In the genomic region with DNA sequence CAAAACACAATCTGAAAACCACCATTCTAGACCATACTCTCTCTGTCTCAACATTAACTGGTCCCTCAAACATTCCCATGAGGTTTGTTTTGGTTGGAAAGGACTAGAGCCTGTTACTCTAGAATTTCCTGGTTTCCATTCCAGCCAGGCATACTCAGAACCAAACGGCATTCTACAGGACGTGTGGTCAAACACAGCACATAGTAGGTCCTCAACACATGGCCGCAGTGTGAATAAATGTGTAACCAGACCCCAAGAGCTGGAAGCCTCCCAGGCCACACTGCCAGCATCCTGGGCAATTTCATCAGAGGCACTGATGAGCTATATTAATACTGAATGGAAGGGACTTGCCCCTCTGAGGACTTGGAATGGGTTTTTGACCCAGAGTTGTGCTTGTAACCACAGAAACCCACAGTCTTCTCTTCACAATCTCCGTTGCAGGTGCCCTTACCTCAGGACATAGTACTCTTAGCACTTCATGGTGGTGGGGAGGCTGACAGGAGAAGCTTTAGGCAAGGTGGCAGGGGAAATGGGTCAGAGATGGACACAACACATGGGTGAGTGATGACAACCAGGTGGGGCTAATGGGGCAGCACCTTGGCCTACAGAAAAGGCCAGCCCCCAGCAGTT, we compare ENCODE assay signal across 16 cellular contexts.
A peak's percentile ranks its signal among the peaks of the same experiment; 100 is the strongest.
DNase-seq lines count a peak whose midpoint lies in the region; ATAC-seq, FAIRE-seq and TF ChIP-seq lines count a peak whose summit lies in the region.
"Had no signal": no experiment of that assay in that cellular context is flagged by ENCODE, and none has a peak within 500 bp of the region (broad histone marks: within the 10 kb centered on the region; RNA-seq: fewer than 3 reads in every experiment).

No MANE protein-coding gene starts in this region.

- intact Hi-C loops in Caco-2 (cut with micrococcal nuclease; ENCODE audit: unreplicated experiment) = no loop called here
- intact Hi-C loops in activated CD4-positive, alpha-beta T cell treated with anti-CD3 and anti-CD28 coated beads for 36 hours (cut with DNase I, micrococcal nuclease) = no loop called here

- DNase-seq in GM19239 (ENCODE audit: insufficient read length, low spot score) = no peak
- no peak for DNase-seq in RWPE2 (ENCODE audit: low spot score)
- DNase-seq in fibroblast of peridontal ligament (ENCODE audit: extremely low read depth) = peak; percentile 35
- DNase-seq in Caco-2 = no peak
- DNase-seq in T-helper 9 cell = no peak
- no peak for DNase-seq in activated CD4-positive, alpha-beta T cell treated with anti-CD3 and anti-CD28 coated beads for 36 hours
- DNase-seq: activated naive CD8-positive, alpha-beta T cell treated with anti-CD3 and anti-CD28 coated beads, Interleukin-2, amount 50 U/mL, for 24 hours; CD4-positive, alpha-beta memory T cell; effector CD8-positive, alpha-beta T cell; NCI-H2081; pancreas; stimulated activated naive CD4-positive, alpha-beta T cell had no signal

- no peak for TF ChIP-seq CTCF in RWPE2 (IDR thresholded peaks at IDR 0.05; ENCODE audit: poor library complexity, severe bottlenecking)
- TF ChIP-seq CTCF in Caco-2 (IDR thresholded peaks at IDR 0.05; ENCODE audit: insufficient read depth in 1 of 2, low read depth in 1 of 2, low read length in 1 of 2, severe bottlenecking in 1 of 2, unreplicated experiment in 1 of 2) = no peak

- POLR2A ChIA-PET in Caco-2 (lab: Charles Lee) = no interaction called here
- POLR2A ChIA-PET in activated CD4-positive, alpha-beta T cell treated with anti-CD3 and anti-CD28 coated beads for 36 hours (lab: Charles Lee) = no interaction called here

- no peak overlapping the region for H3K4me3 Mint-ChIP-seq in stimulated activated memory B cell treated with anti-CD40 and anti-IgM and Interleukin-4, amounts not matched to agents 10 μg/mL and 1 μg/mL and 100 μg/mL, for 72 hours
- no peak overlapping the region for H3K4me3 Mint-ChIP-seq in Caco-2 (ENCODE audit: unreplicated experiment)
- H3K4me3 Mint-ChIP-seq in activated CD4-positive, alpha-beta T cell treated with anti-CD3 and anti-CD28 coated beads for 36 hours = no peak overlapping the region
- H3K4me3 Mint-ChIP-seq: activated naive CD8-positive, alpha-beta T cell treated with anti-CD3 and anti-CD28 coated beads, Interleukin-2, amount 50 U/mL, for 24 hours; CD4-positive, alpha-beta memory T cell; memory B cell; WTC11 had no signal

- H3K36me3 ChIP-seq in RWPE2 (ENCODE audit: low read depth) = no peaks in the 10 kb centered on the region
- H3K36me3 ChIP-seq in Caco-2 (ENCODE audit: control insufficient read depth, insufficient read depth, low read length) = no peaks in the 10 kb centered on the region
- H3K36me3 ChIP-seq: pancreas had no signal

- peaks cover 17% of the 10 kb centered on the region for H3K4me1 Mint-ChIP-seq in stimulated activated memory B cell treated with anti-CD40 and anti-IgM and Interleukin-4, amounts not matched to agents 10 μg/mL and 1 μg/mL and 100 μg/mL, for 72 hours
- no peaks in the 10 kb centered on the region for H3K4me1 Mint-ChIP-seq in Caco-2 (ENCODE audit: low read depth, unreplicated experiment)
- H3K4me1 Mint-ChIP-seq in activated CD4-positive, alpha-beta T cell treated with anti-CD3 and anti-CD28 coated beads for 36 hours = no peaks in the 10 kb centered on the region
- H3K4me1 Mint-ChIP-seq: activated naive CD8-positive, alpha-beta T cell treated with anti-CD3 and anti-CD28 coated beads, Interleukin-2, amount 50 U/mL, for 24 hours; CD4-positive, alpha-beta memory T cell; memory B cell had no signal

- ATAC-seq in RWPE2 (ENCODE audit: low read depth) = no peak
- ATAC-seq in stimulated activated memory B cell treated with anti-CD40 and anti-IgM and Interleukin-4, amounts not matched to agents 10 μg/mL and 1 μg/mL and 100 μg/mL, for 72 hours = peak; percentile 3
- ATAC-seq in activated CD4-positive, alpha-beta T cell treated with anti-CD3 and anti-CD28 coated beads for 36 hours = no peak
- ATAC-seq: WTC11 had no signal

- H3K9me3 ChIP-seq in RWPE2 (ENCODE audit: severe bottlenecking) (no peaks in the 10 kb centered on the region), Caco-2 (no peaks in the 10 kb centered on the region)
- H3K9me3 ChIP-seq: pancreas had no signal

- no TSS peak for BruUV-seq in Caco-2 (replicated peaks; lab: Mats Ljungman, UMichigan)

- no peaks in the 10 kb centered on the region for H3K36me3 Mint-ChIP-seq in stimulated activated memory B cell treated with anti-CD40 and anti-IgM and Interleukin-4, amounts not matched to agents 10 μg/mL and 1 μg/mL and 100 μg/mL, for 72 hours
- no peaks in the 10 kb centered on the region for H3K36me3 Mint-ChIP-seq in Caco-2 (ENCODE audit: insufficient read depth, unreplicated experiment)
- no peaks in the 10 kb centered on the region for H3K36me3 Mint-ChIP-seq in activated CD4-positive, alpha-beta T cell treated with anti-CD3 and anti-CD28 coated beads for 36 hours (ENCODE audit: low read depth)
- H3K36me3 Mint-ChIP-seq: CD4-positive, alpha-beta memory T cell; memory B cell; WTC11 had no signal

- H3K27me3 ChIP-seq in RWPE2 (ENCODE audit: insufficient read depth, poor library complexity, severe bottlenecking) (no peaks in the 10 kb centered on the region), Caco-2 (replicated peaks; ENCODE audit: control insufficient read depth, insufficient read depth, low read length) (no peaks in the 10 kb centered on the region)
- H3K27me3 ChIP-seq: pancreas had no signal

- H3K9me3 Mint-ChIP-seq in stimulated activated memory B cell treated with anti-CD40 and anti-IgM and Interleukin-4, amounts not matched to agents 10 μg/mL and 1 μg/mL and 100 μg/mL, for 72 hours = no peaks in the 10 kb centered on the region
- H3K9me3 Mint-ChIP-seq in Caco-2 (ENCODE audit: unreplicated experiment) = no peaks in the 10 kb centered on the region
- H3K9me3 Mint-ChIP-seq in activated CD4-positive, alpha-beta T cell treated with anti-CD3 and anti-CD28 coated beads for 36 hours (ENCODE audit: low read depth) = no peaks in the 10 kb centered on the region
- H3K9me3 Mint-ChIP-seq: activated naive CD8-positive, alpha-beta T cell treated with anti-CD3 and anti-CD28 coated beads, Interleukin-2, amount 50 U/mL, for 24 hours; CD4-positive, alpha-beta memory T cell; memory B cell; WTC11 had no signal

- H3K27me3 Mint-ChIP-seq in stimulated activated memory B cell treated with anti-CD40 and anti-IgM and Interleukin-4, amounts not matched to agents 10 μg/mL and 1 μg/mL and 100 μg/mL, for 72 hours = no peaks in the 10 kb centered on the region
- no peaks in the 10 kb centered on the region for H3K27me3 Mint-ChIP-seq in Caco-2 (ENCODE audit: insufficient read depth, unreplicated experiment)
- H3K27me3 Mint-ChIP-seq in activated CD4-positive, alpha-beta T cell treated with anti-CD3 and anti-CD28 coated beads for 36 hours = peaks cover 4% of the 10 kb centered on the region

- H3K4me1 ChIP-seq in RWPE2 (ENCODE audit: insufficient read depth, poor library complexity, severe bottlenecking) = peaks cover 9% of the 10 kb centered on the region
- H3K4me1 ChIP-seq in Caco-2 = no peaks in the 10 kb centered on the region

- H3K4me3 ChIP-seq in RWPE2 (ENCODE audit: severe bottlenecking) (no peak overlapping the region), Caco-2 (ENCODE audit: low read depth, low read length) (no peak overlapping the region)
- H3K4me3 ChIP-seq: pancreas, SK-N-MC had no signal

- CTCF ChIA-PET in Caco-2 (lab: Charles Lee) = no interaction called here
- CTCF ChIA-PET in activated CD4-positive, alpha-beta T cell treated with anti-CD3 and anti-CD28 coated beads for 36 hours (lab: Charles Lee) = no interaction called here

- FAIRE-seq in GM19239 (lab: Jason Lieb, UNC) = peak; percentile 75
- FAIRE-seq: pancreas had no signal

- no peak overlapping the region for H3K27ac Mint-ChIP-seq in stimulated activated memory B cell treated with anti-CD40 and anti-IgM and Interleukin-4, amounts not matched to agents 10 μg/mL and 1 μg/mL and 100 μg/mL, for 72 hours
- no peak overlapping the region for H3K27ac Mint-ChIP-seq in Caco-2 (ENCODE audit: unreplicated experiment)
- H3K27ac Mint-ChIP-seq in activated CD4-positive, alpha-beta T cell treated with anti-CD3 and anti-CD28 coated beads for 36 hours = no peak overlapping the region
- H3K27ac Mint-ChIP-seq: activated naive CD8-positive, alpha-beta T cell treated with anti-CD3 and anti-CD28 coated beads, Interleukin-2, amount 50 U/mL, for 24 hours; CD4-positive, alpha-beta memory T cell; memory B cell; WTC11 had no signal

- peak overlapping the region; percentile 31 for H3K27ac ChIP-seq in RWPE2 (ENCODE audit: poor library complexity, severe bottlenecking)
- H3K27ac ChIP-seq: pancreas, SK-N-MC had no signal
